ENCODE assay signal across 24 cellular contexts in the genomic region with DNA sequence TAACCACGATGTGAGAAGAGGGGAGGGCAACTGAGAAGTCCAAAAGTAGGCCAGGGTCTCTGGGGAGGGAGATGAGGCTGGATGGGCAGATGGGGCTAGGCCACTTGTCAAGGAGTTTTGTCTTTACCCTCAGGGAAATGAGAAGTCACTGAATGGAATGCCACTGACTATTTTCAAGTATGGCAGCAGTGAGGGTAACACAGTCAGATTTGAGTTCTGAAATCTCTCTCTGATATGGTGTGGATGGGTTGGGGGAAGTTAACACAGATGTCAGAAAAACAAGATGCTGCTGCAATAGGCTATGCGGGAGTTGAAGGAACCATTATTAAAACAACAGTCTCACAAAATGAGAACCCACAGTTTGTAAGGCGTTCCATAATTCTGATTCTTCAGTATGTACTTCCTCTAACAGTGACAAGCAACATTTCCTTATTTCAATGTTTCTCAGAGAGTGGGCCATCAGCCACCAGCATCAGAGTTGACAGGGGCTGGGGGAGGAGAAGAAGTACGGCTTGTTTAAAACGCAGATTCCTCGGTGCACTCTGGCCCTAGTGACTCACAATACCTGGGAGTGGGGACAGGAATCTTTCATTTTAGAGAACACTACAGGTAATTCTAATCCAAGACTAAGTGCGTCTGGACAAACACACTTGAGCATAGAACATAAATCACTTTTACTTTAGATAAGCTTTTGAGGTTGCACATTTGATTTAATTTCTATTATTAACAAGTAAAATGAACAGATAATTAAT.
DNase-seq lines count a peak whose midpoint lies in the region; ATAC-seq, FAIRE-seq and TF ChIP-seq lines count a peak whose summit lies in the region.
"Had no signal": no experiment of that assay in that cellular context is flagged by ENCODE, and none has a peak within 500 bp of the region (broad histone marks: within the 10 kb centered on the region; RNA-seq: fewer than 3 reads in every experiment).

No MANE protein-coding gene starts in this region.

- no peak overlapping the region for H3K4me3 Mint-ChIP-seq in Calu3 (ENCODE audit: low read depth, unreplicated experiment)
- H3K4me3 Mint-ChIP-seq: CD14-positive monocyte; CD4-positive, alpha-beta T cell; CD8-positive, alpha-beta memory T cell; GM23338; H9 had no signal

- H3K4me2 ChIP-seq in keratinocyte (ENCODE audit: control insufficient read depth, extremely low read depth, insufficient read depth, low read depth, low read length) (peak overlapping the region; percentile 17), smooth muscle cell (no peak overlapping the region)
- H3K4me2 ChIP-seq: A549; BLaER1 treated with 17β-estradiol and CSF1 and Interleukin-3, amounts not matched to agents 10 nM and 100 nM; GM23338 had no signal

- dilution Hi-C loops in keratinocyte (cut with MboI; ENCODE audit: extremely low pct_ligation_motif_present, low sequenced_read_pairs): no loop called here

- H3K4me3 ChIP-seq in bronchial epithelial cell (ENCODE audit: low read depth, low read length): no peak overlapping the region
- no peak overlapping the region for H3K4me3 ChIP-seq in keratinocyte (ENCODE audit: control insufficient read depth in 2 of 3, extremely low read depth in 1 of 3, insufficient read depth in 2 of 3, low read depth in 1 of 3, low read length in 3 of 3)
- no peak overlapping the region for H3K4me3 ChIP-seq in smooth muscle cell
- H3K4me3 ChIP-seq: A549; BLaER1 treated with 17β-estradiol and CSF1 and Interleukin-3, amounts not matched to agents 10 nM and 100 nM; GM23338 had no signal

- H3K4me1 ChIP-seq in keratinocyte (ENCODE audit: control insufficient read depth, extremely low read depth, insufficient read depth, low read length): peaks cover 19% of the 10 kb centered on the region
- no peaks in the 10 kb centered on the region for H3K4me1 ChIP-seq in smooth muscle cell (ENCODE audit: low read depth)
- H3K4me1 ChIP-seq: A549, BE2C had no signal

- FAIRE-seq in bronchial epithelial cell (lab: Jason Lieb, UNC) (no peak), keratinocyte (lab: Jason Lieb, UNC) (no peak)
- FAIRE-seq: A549, GM12891, GM19239 had no signal

- DNase-seq in Calu3: no peak
- DNase-seq in DMS79 treated with DMSO at 0.1 percent for 48 hours (lab: John Stamatoyannopoulos, UW): peak; percentile 72
- peak; percentile 5 for DNase-seq in bronchial epithelial cell (ENCODE audit: low read depth)
- DNase-seq in keratinocyte (ENCODE audit: low read depth, low spot score): no peak
- DNase-seq in smooth muscle cell (lab: John Stamatoyannopoulos, UW; ENCODE audit: unreplicated experiment): no peak
- DNase-seq: 8988T; ACHN; AML-193; BE2C; CD4-positive, alpha-beta T cell; CD8-positive, alpha-beta memory T cell; DMS53; EL; GDM1; H9 had no signal

- peaks cover 2% of the 10 kb centered on the region for H3K9me1 ChIP-seq in keratinocyte (ENCODE audit: control insufficient read depth, extremely low read depth, insufficient read depth, low read length)

- no TSS peak for BruUV-seq in Calu3 (replicated peaks; lab: Mats Ljungman, UMichigan)

- 86% methylated on average over 7 of the region's 7 CpGs for WGBS in smooth muscle cell (ENCODE audit: low lambda C conversion rate)

- no peaks in the 10 kb centered on the region for H3K27me3 Mint-ChIP-seq in Calu3 (ENCODE audit: unreplicated experiment)
- H3K27me3 Mint-ChIP-seq: CD4-positive, alpha-beta T cell; CD8-positive, alpha-beta memory T cell had no signal

- H3K9me3 Mint-ChIP-seq in Calu3 (ENCODE audit: low read depth, unreplicated experiment): peaks cover 3% of the 10 kb centered on the region
- H3K9me3 Mint-ChIP-seq: GM23338, H9 had no signal

- no peaks in the 10 kb centered on the region for H3K27me3 ChIP-seq in bronchial epithelial cell (ENCODE audit: control insufficient read depth, insufficient read depth, low read length)
- no peaks in the 10 kb centered on the region for H3K27me3 ChIP-seq in keratinocyte (ENCODE audit: control insufficient read depth, extremely low read depth, insufficient read depth, low read length)
- H3K27me3 ChIP-seq in smooth muscle cell (ENCODE audit: low read depth): no peaks in the 10 kb centered on the region
- H3K27me3 ChIP-seq: BE2C; BLaER1 treated with 17β-estradiol and CSF1 and Interleukin-3, amounts not matched to agents 10 nM and 100 nM had no signal

- no peaks in the 10 kb centered on the region for H3F3A ChIP-seq in smooth muscle cell (ENCODE audit: low read depth)

- no peaks in the 10 kb centered on the region for H3K36me3 ChIP-seq in bronchial epithelial cell (ENCODE audit: control insufficient read depth, insufficient read depth, low read length)
- H3K36me3 ChIP-seq in keratinocyte (ENCODE audit: control insufficient read depth in 2 of 2, extremely low read depth in 1 of 2, insufficient read depth in 2 of 2, low read length in 2 of 2): no peaks in the 10 kb centered on the region
- H3K36me3 ChIP-seq in smooth muscle cell (ENCODE audit: low read depth): no peaks in the 10 kb centered on the region
- H3K36me3 ChIP-seq: BE2C; BLaER1 treated with 17β-estradiol and CSF1 and Interleukin-3, amounts not matched to agents 10 nM and 100 nM had no signal

- peaks cover 27% of the 10 kb centered on the region for H3K4me1 Mint-ChIP-seq in Calu3 (ENCODE audit: low read depth, unreplicated experiment)
- H3K4me1 Mint-ChIP-seq: CD14-positive monocyte; CD8-positive, alpha-beta memory T cell had no signal

- intact Hi-C loops in Calu3 (cut with micrococcal nuclease; ENCODE audit: unreplicated experiment): no loop called here

- H3K9ac ChIP-seq in keratinocyte (ENCODE audit: control insufficient read depth, extremely low read depth, insufficient read depth, low read length) (no peak overlapping the region), smooth muscle cell (ENCODE audit: low read depth) (no peak overlapping the region)
- H3K9ac ChIP-seq: BLaER1 treated with 17β-estradiol and CSF1 and Interleukin-3, amounts not matched to agents 10 nM and 100 nM had no signal

- ATAC-seq in GM18520 (IDR thresholded peaks at IDR 0.05; ENCODE audit: unreplicated experiment) (no peak), HG03571 (IDR thresholded peaks at IDR 0.05; ENCODE audit: unreplicated experiment) (no peak)
- ATAC-seq: A549, GM23338, HCT116 had no signal

- H2AFZ ChIP-seq in keratinocyte (ENCODE audit: control insufficient read depth, low read length) (no peak overlapping the region), smooth muscle cell (ENCODE audit: low read depth) (no peak overlapping the region)
- H2AFZ ChIP-seq: GM23338 had no signal

- peak overlapping the region; percentile 3 for H3K27ac Mint-ChIP-seq in Calu3 (ENCODE audit: unreplicated experiment)
- H3K27ac Mint-ChIP-seq: CD14-positive monocyte; CD4-positive, alpha-beta T cell; CD8-positive, alpha-beta memory T cell; GM23338; H9 had no signal

- no peaks in the 10 kb centered on the region for H3K36me3 Mint-ChIP-seq in Calu3 (ENCODE audit: insufficient read depth, unreplicated experiment)
- H3K36me3 Mint-ChIP-seq: CD14-positive monocyte; CD8-positive, alpha-beta memory T cell had no signal

- CTCF ChIA-PET in Calu3 (lab: Charles Lee): no interaction called here

- H4K20me1 ChIP-seq in keratinocyte (ENCODE audit: control insufficient read depth, extremely low read depth, insufficient read depth, low read length) (no peaks in the 10 kb centered on the region), smooth muscle cell (ENCODE audit: low read depth) (no peaks in the 10 kb centered on the region)
- H4K20me1 ChIP-seq: BLaER1 treated with 17β-estradiol and CSF1 and Interleukin-3, amounts not matched to agents 10 nM and 100 nM had no signal

- H3K79me2 ChIP-seq in keratinocyte (ENCODE audit: control insufficient read depth, insufficient read depth, low read length): no peaks in the 10 kb centered on the region
- no peaks in the 10 kb centered on the region for H3K79me2 ChIP-seq in smooth muscle cell (ENCODE audit: low read depth)

- TF ChIP-seq CTCF in Calu3 (IDR thresholded peaks at IDR 0.05; ENCODE audit: unreplicated experiment) (no peak), bronchial epithelial cell (IDR thresholded peaks at IDR 0.05; ENCODE audit: insufficient read depth, low read length, severe bottlenecking) (no peak), keratinocyte (optimal IDR thresholded peaks at IDR 0.05 in 1 of 3, IDR thresholded peaks at IDR 0.05 in 1 of 3, conservative IDR thresholded peaks at IDR 0.05 in 1 of 3; ENCODE audit: extremely low read depth in 1 of 3, insufficient read depth in 2 of 3, low read length in 3 of 3) (no peak), smooth muscle cell (IDR thresholded peaks at IDR 0.05; ENCODE audit: borderline replicate concordance, insufficient read depth, poor library complexity, severe bottlenecking) (no peak)

- H3K27ac ChIP-seq in keratinocyte (ENCODE audit: control insufficient read depth, insufficient read depth, low read length) (no peak overlapping the region), smooth muscle cell (ENCODE audit: low read depth) (no peak overlapping the region)
- H3K27ac ChIP-seq: A549; BLaER1 treated with 17β-estradiol and CSF1 and Interleukin-3, amounts not matched to agents 10 nM and 100 nM had no signal

- no peaks in the 10 kb centered on the region for H3K9me3 ChIP-seq in keratinocyte (ENCODE audit: control insufficient read depth, low read depth, low read length)
- no peaks in the 10 kb centered on the region for H3K9me3 ChIP-seq in smooth muscle cell (replicated peaks; ENCODE audit: low read depth)
- H3K9me3 ChIP-seq: A549; BE2C; BLaER1 treated with 17β-estradiol and CSF1 and Interleukin-3, amounts not matched to agents 10 nM and 100 nM had no signal

Comparison
In these comparisons a context has a peak if more than half of its experiments do, and no peak if none do; other contexts are left out.
1. DNase-seq: peak in DMS79 treated with DMSO at 0.1 percent for 48 hours (single experiment) and bronchial epithelial cell (single experiment); none in Calu3 (single experiment), keratinocyte (single experiment) and smooth muscle cell (single experiment).